11 cellular contexts compared by ENCODE assay signal in genomic region chr1:226989081-226989747, GRCh38. TPM values are rescaled to one million over a fixed set of nuclear protein-coding genes. Genes with fewer than 3 reads are reported as not detected.
DNase-seq lines count a peak whose midpoint lies in the region; ATAC-seq, FAIRE-seq and TF ChIP-seq lines count a peak whose summit lies in the region.
"Had no signal": no experiment of that assay in that cellular context is flagged by ENCODE, and none has a peak within 500 bp of the region (broad histone marks: within the 10 kb centered on the region; RNA-seq: fewer than 3 reads in every experiment).

No MANE protein-coding gene starts in this region.

- H3K27ac Mint-ChIP-seq in CD8-positive, alpha-beta memory T cell = peak overlapping the region; percentile 16 to 93 (median 88)
- peak overlapping the region; percentile 51; the same call in 1 of the 2 replicates for H3K27ac Mint-ChIP-seq in WTC11

- H3K36me3 Mint-ChIP-seq in CD8-positive, alpha-beta memory T cell = peaks cover 4 to 36% (median 6%) of the 10 kb centered on the region in 3 donors
- H3K36me3 Mint-ChIP-seq in WTC11 = peaks cover 20% of the 10 kb centered on the region

- H3K4me1 Mint-ChIP-seq in CD8-positive, alpha-beta memory T cell = peaks cover 18 to 26% (median 23%) of the 10 kb centered on the region in 3 donors
- peaks cover 18% of the 10 kb centered on the region for H3K4me1 Mint-ChIP-seq in WTC11

- FAIRE-seq in small intestine (lab: Jason Lieb, UNC) = no peak

- TF ChIP-seq CTCF in WTC11 (IDR thresholded peaks at IDR 0.05) (no peak), left ventricle myocardium inferior (IDR thresholded peaks at IDR 0.05; ENCODE audit: borderline replicate concordance) (no peak)

- H3K27ac ChIP-seq in CD8-positive, alpha-beta memory T cell (ENCODE audit: low read depth, low read length) = no peak overlapping the region
- H3K27ac ChIP-seq in left ventricle myocardium inferior (replicated peaks) (peak overlapping the region; percentile 96), small intestine (ENCODE audit: low read depth in 1 of 2, low read length in 1 of 2) (peak overlapping the region; percentile 16 to 83)

- no peaks in the 10 kb centered on the region for H3K27me3 ChIP-seq in CD8-positive, alpha-beta memory T cell (ENCODE audit: insufficient read depth, low read length, poor library complexity, severe bottlenecking)
- H3K27me3 ChIP-seq in left ventricle myocardium inferior (ENCODE audit: low read depth) = no peaks in the 10 kb centered on the region
- H3K27me3 ChIP-seq in small intestine (ENCODE audit: control insufficient read depth in 2 of 2, insufficient read depth in 2 of 2, low read length in 2 of 2) = no peaks in the 10 kb centered on the region

- H3K9me3 ChIP-seq in CD8-positive, alpha-beta memory T cell (ENCODE audit: low read length) = no peaks in the 10 kb centered on the region
- H3K9me3 ChIP-seq in left ventricle myocardium inferior (replicated peaks) = no peaks in the 10 kb centered on the region
- H3K9me3 ChIP-seq in small intestine (ENCODE audit: control insufficient read depth, low read depth) = no peaks in the 10 kb centered on the region

- peak overlapping the region in 5 of 7 donors; percentile 10 to 51 (median 21) for H3K4me3 Mint-ChIP-seq in CD8-positive, alpha-beta memory T cell
- no peak overlapping the region for H3K4me3 Mint-ChIP-seq in WTC11

- H3K36me3 ChIP-seq in CD8-positive, alpha-beta memory T cell (ENCODE audit: insufficient read depth, low read length) = no peaks in the 10 kb centered on the region
- H3K36me3 ChIP-seq in left ventricle myocardium inferior (peaks cover 49% of the 10 kb centered on the region), small intestine (ENCODE audit: control insufficient read depth in 2 of 2, insufficient read depth in 2 of 2, low read length in 2 of 2) (peaks cover 0 to 5% of the 10 kb centered on the region in 2 donors)

- no peak for DNase-seq in CD8-positive, alpha-beta memory T cell
- DNase-seq in WTC11 (ENCODE audit: low spot score) (no peak), left ventricle myocardium inferior (no peak), small intestine (peak; percentile 79), NOMO-1 (lab: John Stamatoyannopoulos, UW; ENCODE audit: unreplicated experiment in 2 of 2) (no peak)
- DNase-seq: EL; NCI-H2107; stimulated activated CD8-positive, alpha-beta memory T cell treated with anti-CD3 and anti-CD28 coated beads, Interleukin-4, amount 100 ng/mL, for 48 hours had no signal

- H3K4me1 ChIP-seq in CD8-positive, alpha-beta memory T cell (ENCODE audit: insufficient read depth, low read length) = peaks cover 6% of the 10 kb centered on the region
- H3K4me1 ChIP-seq in left ventricle myocardium inferior (peaks cover 84% of the 10 kb centered on the region), small intestine (ENCODE audit: control insufficient read depth in 2 of 2, insufficient read depth in 1 of 2, low read depth in 1 of 2, low read length in 1 of 2) (peaks cover 5 to 7% of the 10 kb centered on the region in 2 donors)

- POLR2A ChIA-PET in CD8-positive, alpha-beta memory T cell (lab: Charles Lee) = no interaction called here
- POLR2A ChIA-PET in WTC11 (lab: Charles Lee) = no interaction called here

- ATAC-seq in WTC11 (no peak), HG03469 (IDR thresholded peaks at IDR 0.05; ENCODE audit: unreplicated experiment) (no peak), GM18517 (IDR thresholded peaks at IDR 0.05; ENCODE audit: unreplicated experiment) (no peak)
- ATAC-seq: HCT116 had no signal

- CTCF ChIA-PET in CD8-positive, alpha-beta memory T cell (lab: Charles Lee) = no interaction called here
- CTCF ChIA-PET in WTC11 (lab: Charles Lee) = no interaction called here

- intact Hi-C loops in left ventricle myocardium inferior (cut with micrococcal nuclease) = no loop called here

- no peak overlapping the region for H3K4me3 ChIP-seq in CD8-positive, alpha-beta memory T cell (ENCODE audit: low read length)
- no peak overlapping the region for H3K4me3 ChIP-seq in left ventricle myocardium inferior
- no peak overlapping the region for H3K4me3 ChIP-seq in small intestine (ENCODE audit: low read depth in 1 of 2, low read length in 2 of 2)

- H3K27me3 Mint-ChIP-seq in CD8-positive, alpha-beta memory T cell = no peaks in the 10 kb centered on the region
- no peaks in the 10 kb centered on the region for H3K27me3 Mint-ChIP-seq in WTC11 (ENCODE audit: low read depth)

- 32 to 50% (median 39%) methylated on average over 11 of the region's 11 CpGs for WGBS in small intestine, 3 donors

- no peaks in the 10 kb centered on the region for H3K9me3 Mint-ChIP-seq in CD8-positive, alpha-beta memory T cell
- H3K9me3 Mint-ChIP-seq in WTC11 = no peaks in the 10 kb centered on the region

TF ChIP-seq in WTC11, 78 proteins besides CTCF, POLR2A, EP300 and RAD21:
- TF ChIP-seq ZBTB21 (CRISPR knock-in tag; IDR thresholded peaks at IDR 0.05; ENCODE audit: borderline replicate concordance) = no peak
- TF ChIP-seq ZNF121 (CRISPR knock-in tag; IDR thresholded peaks at IDR 0.05) = no peak
- no peak for TF ChIP-seq GABPB1 (CRISPR knock-in tag; IDR thresholded peaks at IDR 0.05)
- TF ChIP-seq CREB1 (CRISPR knock-in tag; IDR thresholded peaks at IDR 0.05) = no peak
- no peak for TF ChIP-seq USF1 (CRISPR knock-in tag; IDR thresholded peaks at IDR 0.05)
- TF ChIP-seq ZNF423 (CRISPR knock-in tag; IDR thresholded peaks at IDR 0.05) = no peak
- TF ChIP-seq ZMAT4 (CRISPR knock-in tag; IDR thresholded peaks at IDR 0.05) = no peak
- TF ChIP-seq TEAD1 (CRISPR knock-in tag; IDR thresholded peaks at IDR 0.05) = no peak
- no peak for TF ChIP-seq FOXP1 (CRISPR knock-in tag; IDR thresholded peaks at IDR 0.05; ENCODE audit: borderline replicate concordance)
- TF ChIP-seq EMX1 (CRISPR knock-in tag; IDR thresholded peaks at IDR 0.05) = no peak
- no peak for TF ChIP-seq IRF2 (CRISPR knock-in tag; IDR thresholded peaks at IDR 0.05; ENCODE audit: borderline replicate concordance, low read depth)
- no peak for TF ChIP-seq JUN (CRISPR knock-in tag; IDR thresholded peaks at IDR 0.05)
- TF ChIP-seq STAT6 (CRISPR knock-in tag; conservative IDR thresholded peaks at IDR 0.05; ENCODE audit: low read depth) = no peak
- no peak for TF ChIP-seq GRHL2 (CRISPR knock-in tag; IDR thresholded peaks at IDR 0.05; ENCODE audit: insufficient replicate concordance, severe bottlenecking)
- TF ChIP-seq MXD4 (CRISPR knock-in tag; IDR thresholded peaks at IDR 0.05; ENCODE audit: borderline replicate concordance) = no peak
- no peak for TF ChIP-seq FOXJ3 (CRISPR knock-in tag; IDR thresholded peaks at IDR 0.05; ENCODE audit: borderline replicate concordance)
- no peak for TF ChIP-seq SP1 (CRISPR knock-in tag; conservative IDR thresholded peaks at IDR 0.05)
- TF ChIP-seq GTF2I (CRISPR knock-in tag; conservative IDR thresholded peaks at IDR 0.05) = no peak
- TF ChIP-seq MAX (CRISPR knock-in tag; IDR thresholded peaks at IDR 0.05) = no peak

RNA-seq across cellular contexts. Expression of gene COQ8A, which starts 49.1 kb away (rescaled TPM):
- 10 to 100 TPM; 30.7 to 35.2 TPM for total RNA-seq in CD8-positive, alpha-beta memory T cell
- polyA plus RNA-seq in CD8-positive, alpha-beta memory T cell = 43.6 TPM
- total RNA-seq in WTC11 (2021) (39.4 to 41.1 TPM (median 40.8 TPM) in 3 replicates), left ventricle myocardium inferior (357 TPM)
- 10 to 100 TPM; 35.7 to 52.6 (median 50.4) TPM for polyA plus RNA-seq in small intestine
